ENCODE assay signal across 1 cellular context in genomic region chr7:37920619-37921339, GRCh38.
TF ChIP-seq lines count a peak whose summit lies in the region.

EPDR1 (plus strand) TSS chr7:37920640; CDS start chr7:37920940, 300 bp downstream.

TF ChIP-seq in HepG2, 621 proteins besides CTCF, POLR2A, EP300 and RAD21 (continued from another document and continues in another):
- TF ChIP-seq ZNF512B (CRISPR knock-in tag; IDR thresholded peaks at IDR 0.05; ENCODE audit: borderline replicate concordance) (0 out of 2 replicates have a peak, but pooled peaks have one; percentile 14), ZNF430 (CRISPR knock-in tag; IDR thresholded peaks at IDR 0.05) (peak; percentile 60; the same call in 1 of the 2 replicates), THAP9 (CRISPR knock-in tag; IDR thresholded peaks at IDR 0.05; ENCODE audit: borderline replicate concordance) (no peak), SPEN (CRISPR knock-in tag; IDR thresholded peaks at IDR 0.05; ENCODE audit: low read depth) (peak; percentile 65), GMEB2 (CRISPR knock-in tag; IDR thresholded peaks at IDR 0.05; ENCODE audit: low read depth) (no peak), SRSF1 (optimal IDR thresholded peaks at IDR 0.05; ENCODE audit: low read depth, low read length) (peak; percentile 51), KAT8 (CRISPR knock-in tag; IDR thresholded peaks at IDR 0.05) (no peak), ERF (CRISPR knock-in tag; IDR thresholded peaks at IDR 0.05) (peak; percentile 16; the same call in 1 of the 2 replicates), SRY (CRISPR knock-in tag; IDR thresholded peaks at IDR 0.05) (0 out of 2 replicates have a peak, but pooled peaks have one; percentile 48), IRX3 (CRISPR knock-in tag; IDR thresholded peaks at IDR 0.05; ENCODE audit: borderline replicate concordance, low read depth) (peak; percentile 77; the same call in 1 of the 2 replicates), ZNF530 (CRISPR knock-in tag; IDR thresholded peaks at IDR 0.05; ENCODE audit: low read depth) (no peak), ASH2L (IDR thresholded peaks at IDR 0.05; ENCODE audit: insufficient read length, low read depth, low read length) (peak; percentile 64), SIN3A (IDR thresholded peaks at IDR 0.05; ENCODE audit: borderline replicate concordance, low read depth, low read length) (peak; percentile 23; the same call in 1 of the 2 replicates), NBN (conservative IDR thresholded peaks at IDR 0.05) (no peak), PBX3 (CRISPR knock-in tag; IDR thresholded peaks at IDR 0.05; ENCODE audit: borderline replicate concordance) (no peak), ZNF775 (CRISPR knock-in tag; IDR thresholded peaks at IDR 0.05; ENCODE audit: borderline replicate concordance) (no peak), HNRNPK (IDR thresholded peaks at IDR 0.05; ENCODE audit: low read depth, low read length, poor library complexity, severe bottlenecking) (peak; percentile 18), ZNF318 (CRISPR knock-in tag; IDR thresholded peaks at IDR 0.05) (0 out of 2 replicates have a peak, but pooled peaks have one; percentile 24), RBM39 (IDR thresholded peaks at IDR 0.05; ENCODE audit: low read depth, low read length, poor library complexity, severe bottlenecking) (peak; percentile 93), ZNF543 (CRISPR knock-in tag; IDR thresholded peaks at IDR 0.05) (peak; percentile 33; the same call in 1 of the 2 replicates), MED8 (CRISPR knock-in tag; IDR thresholded peaks at IDR 0.05; ENCODE audit: insufficient replicate concordance) (peak; percentile 13), ZNF136 (CRISPR knock-in tag; IDR thresholded peaks at IDR 0.05; ENCODE audit: low read depth) (no peak), BRD4 (CRISPR knock-in tag; IDR thresholded peaks at IDR 0.05) (peak; percentile 31; the same call in 1 of the 2 replicates), ZNF326 (CRISPR knock-in tag; IDR thresholded peaks at IDR 0.05; ENCODE audit: borderline replicate concordance) (no peak), TRIM22 (IDR thresholded peaks at IDR 0.05) (no peak), TAF1 (CRISPR knock-in tag; IDR thresholded peaks at IDR 0.05) (peak; percentile 45), FOXK1 (CRISPR knock-in tag; IDR thresholded peaks at IDR 0.05; ENCODE audit: borderline replicate concordance, low read depth) (no peak), ATF2 (CRISPR knock-in tag; IDR thresholded peaks at IDR 0.05) (0 out of 2 replicates have a peak, but pooled peaks have one; percentile 24), GRHL1 (CRISPR knock-in tag; conservative IDR thresholded peaks at IDR 0.05) (no peak), ZNF468 (CRISPR knock-in tag; IDR thresholded peaks at IDR 0.05) (no peak), ZNF670 (CRISPR knock-in tag; IDR thresholded peaks at IDR 0.05; ENCODE audit: borderline replicate concordance) (peak; percentile 50; the same call in 1 of the 2 replicates), ZNF362 (CRISPR knock-in tag; IDR thresholded peaks at IDR 0.05; ENCODE audit: borderline replicate concordance) (no peak)
